Comparison of ENCODE assay signal across 37 cellular contexts in genomic region chr10:114276671-114277070, GRCh38. TPM values are rescaled to one million over a fixed set of nuclear protein-coding genes. Genes with fewer than 3 reads are reported as not detected.
"Had no signal": no experiment of that assay in that cellular context is flagged by ENCODE, and none has a peak within 500 bp of the region (broad histone marks: within the 10 kb centered on the region; RNA-seq: fewer than 3 reads in every experiment).

No MANE protein-coding gene starts in this region.

- DNase-seq: activated CD4-positive, alpha-beta T cell treated with anti-CD3 and anti-CD28 coated beads for 1 hour; activated CD4-positive, alpha-beta T cell treated with anti-CD3 and anti-CD28 coated beads for 48 hours; activated CD4-positive, alpha-beta T cell treated with anti-CD3 and anti-CD28 coated beads, Interleukin-2, amount 50 U/mL, for 4 hours; activated CD4-positive, CD25-positive, alpha-beta regulatory T cell; activated CD8-positive, alpha-beta T cell treated with anti-CD3 and anti-CD28 coated beads for 36 hours; activated gamma-delta T cell treated with Interleukin-2 at 50 U/mL for 16 hours; activated naive CD4-positive, alpha-beta T cell treated with anti-CD3 and anti-CD28 coated beads for 36 hours; activated T-cell treated with anti-CD3 and anti-CD28 coated beads, Interleukin-2, amount 50 U/mL, for 1 hour; activated T-cell treated with anti-CD3 and anti-CD28 coated beads, Interleukin-2, amount 50 U/mL, for 72 hours; adrenal gland; anterior cingulate cortex; central memory CD4-positive, alpha-beta T cell; NCI-H1092 treated with DMSO at 0.1 percent for 48 hours; NCI-H1417; NCI-H146; NCI-H187; NCI-H2029 treated with DMSO at 0.1 percent for 48 hours; NCI-H2107; NCI-H2171; NCI-H510A; NCI-H526; NCI-H748 treated with DMSO at 0.1 percent for 48 hours; NK-92 treated with Interleukin-12 subunit alpha and Interleukin-12 subunit beta, amount 100 ng/mL, for 24 hours; PC-3; Right ventricle myocardium superior; SJCRH30; T1000; WERI-Rb-1 had no signal

- H3K27me3 ChIP-seq: Peyer's patch, SJCRH30 had no signal

- H3K4me3 ChIP-seq: adrenal gland, Peyer's patch, SJCRH30, SK-N-MC had no signal

- H3K4me1 ChIP-seq: adrenal gland, Peyer's patch had no signal

- H3K36me3 ChIP-seq: adrenal gland, Peyer's patch, SJCRH30, WERI-Rb-1 had no signal

- ATAC-seq: activated CD8-positive, alpha-beta T cell treated with anti-CD3 and anti-CD28 coated beads for 36 hours; activated naive CD4-positive, alpha-beta T cell treated with anti-CD3 and anti-CD28 coated beads, Interleukin-2, amount 50 U/mL, for 72 hours; activated T-cell treated with anti-CD3 and anti-CD28 coated beads, Interleukin-2, amount 50 U/mL, for 72 hours; activated T-helper 17 cell treated with anti-CD3 and anti-CD28 coated beads, Interleukin-2, amount 50 U/mL, for 72 hours; PC-3 had no signal

- H3K27ac ChIP-seq: adrenal gland, Peyer's patch, RWPE1, SJCRH30, SK-N-MC, WERI-Rb-1 had no signal

- H3K9me3 ChIP-seq: adrenal gland, Peyer's patch, SJCRH30 had no signal

RNA-seq across cellular contexts. Expression of gene VWA2, which starts 37.6 kb away (rescaled TPM):
- total RNA-seq: activated CD8-positive, alpha-beta memory T cell treated with anti-CD3 and anti-CD28 coated beads for 36 hours; activated CD8-positive, alpha-beta T cell treated with anti-CD3 and anti-CD28 coated beads for 36 hours; activated naive CD4-positive, alpha-beta T cell treated with anti-CD3 and anti-CD28 coated beads for 36 hours; activated T-cell treated with anti-CD3 and anti-CD28 coated beads, Interleukin-2, amount 50 U/mL, for 72 hours; activated T-helper 17 cell treated with anti-CD3 and anti-CD28 coated beads, Interleukin-2, amount 50 U/mL, for 72 hours; M059J; PC-3; SJCRH30; T-helper 1 cell treated with Interleukin-12 subunit alpha and Interleukin-12 subunit beta and Interleukin-4 antibody, amounts not matched to agents 30 ng/mL and 1 ng/mL, for 36 hours; T-helper 2 cell treated with Interferon-gamma antibody and Interleukin-4, amounts not matched to agents 100 ng/mL and 5 ng/mL, for 36 hours had no signal
